21 cellular contexts compared by ENCODE assay signal in the genomic region with DNA sequence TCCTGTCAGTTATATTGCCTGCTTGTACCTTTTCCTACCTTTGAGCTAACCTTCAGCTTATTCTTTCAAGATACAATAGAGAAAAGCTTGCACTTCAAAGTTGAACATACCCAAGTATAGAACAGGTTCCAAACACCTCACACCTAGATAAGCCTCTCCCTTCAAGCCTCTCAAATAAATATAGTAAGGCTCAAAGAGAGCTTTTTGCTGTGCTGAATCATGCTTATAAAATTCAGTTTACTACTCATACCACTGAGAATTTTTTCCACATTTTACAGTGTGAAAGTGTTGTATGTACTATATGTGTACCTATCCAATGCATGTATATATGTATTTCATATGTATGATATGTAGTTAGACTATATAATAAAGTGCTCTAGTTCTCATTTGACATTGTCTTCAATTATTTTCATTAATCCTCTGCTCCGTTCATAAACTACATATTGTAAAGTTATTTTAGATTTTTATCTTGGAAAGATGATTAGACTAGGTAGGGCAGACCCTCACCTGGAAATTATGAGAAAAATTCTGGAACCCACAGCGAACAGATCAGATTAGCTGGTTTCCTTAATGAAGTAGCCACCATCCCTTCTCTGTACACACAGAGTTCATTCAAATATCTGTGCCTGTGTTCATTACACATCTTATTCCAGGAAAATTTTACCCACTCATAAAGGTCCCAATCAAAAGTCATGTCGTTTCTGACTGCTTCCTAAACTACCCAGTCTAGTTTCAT.
"Had no signal": no experiment of that assay in that cellular context is flagged by ENCODE, and none has a peak within 500 bp of the region (broad histone marks: within the 10 kb centered on the region; RNA-seq: fewer than 3 reads in every experiment).

No MANE protein-coding gene starts in this region.

- H3K4me1 ChIP-seq: heart left ventricle, psoas muscle, right lobe of liver, spleen, testis, transverse colon had no signal

- DNase-seq: effector CD4-positive, alpha-beta T cell; heart left ventricle; hippocampal formation; kidney glomerular epithelial cell; mammary epithelial cell; mucosa of descending colon; naive thymus-derived CD8-positive, alpha-beta T cell; psoas muscle; retina; right lobe of liver; spleen; stimulated activated CD4-positive, alpha-beta T cell treated with anti-CD3 and anti-CD28 coated beads, Interleukin-15, amount 100 ng/mL, for 24 hours; stimulated activated CD4-positive, alpha-beta T cell treated with anti-CD3 and anti-CD28 coated beads, Interleukin-1b, Interleukin-23, amount 100 ng/mL, for 48 hours; stimulated activated CD4-positive, alpha-beta T cell treated with anti-CD3 and anti-CD28 coated beads, Interleukin-4, amount 100 ng/mL, for 4 hours; stimulated activated naive B cell treated with anti-CD40 and anti-IgM and Interleukin-4, amounts not matched to agents 10 μg/mL and 1 μg/mL and 100 μg/mL, for 72 hours; stimulated activated naive CD8-positive, alpha-beta T cell treated with anti-CD3 and anti-CD28 coated beads, Interleukin-15, amount 100 ng/mL, for 72 hours; testis; transverse colon had no signal

- H3K4me3 ChIP-seq: coronary artery, heart left ventricle, mucosa of descending colon, psoas muscle, right lobe of liver, spleen, testis, transverse colon had no signal

- H3K27ac ChIP-seq: coronary artery, heart left ventricle, neutrophil, psoas muscle, right lobe of liver, spleen, testis, transverse colon had no signal

- H3K27me3 ChIP-seq: heart left ventricle, neutrophil, right lobe of liver, spleen, testis, transverse colon had no signal

- H3K9me3 ChIP-seq: mucosa of descending colon, neutrophil, right lobe of liver, testis, transverse colon had no signal

- ATAC-seq: esophagus mucosa; heart left ventricle; mucosa of descending colon; naive thymus-derived CD8-positive, alpha-beta T cell; psoas muscle; right lobe of liver; stimulated activated naive B cell treated with anti-CD40 and anti-IgM and Interleukin-4, amounts not matched to agents 10 μg/mL and 1 μg/mL and 100 μg/mL, for 72 hours; stimulated activated naive CD8-positive, alpha-beta T cell treated with anti-CD3 and anti-CD28 coated beads, Interleukin-15, amount 100 ng/mL, for 72 hours had no signal

- H3K36me3 ChIP-seq: heart left ventricle, neutrophil, right lobe of liver, spleen, transverse colon had no signal
